1 cellular context compared by ENCODE assay signal in genomic region chr17:38740806-38741205, GRCh38.
TF ChIP-seq lines count a peak whose summit lies in the region.

No MANE protein-coding gene starts in this region.

TF ChIP-seq in IMR-90, 13 proteins besides CTCF, POLR2A, EP300 and RAD21:
- TF ChIP-seq FOS (IDR thresholded peaks at IDR 0.05; ENCODE audit: low read depth, low read length) (no peak), NFE2L2 (IDR thresholded peaks at IDR 0.05; ENCODE audit: low read depth, low read length) (no peak), MAFK (IDR thresholded peaks at IDR 0.05; ENCODE audit: low read depth, low read length) (no peak), SMC3 (IDR thresholded peaks at IDR 0.05; ENCODE audit: low read depth, low read length) (no peak), CHD1 (IDR thresholded peaks at IDR 0.05; ENCODE audit: low read depth, low read length) (no peak), ELK1 (IDR thresholded peaks at IDR 0.05; ENCODE audit: borderline replicate concordance, low read depth, low read length) (no peak)
- TF ChIP-seq, protein P1, sequence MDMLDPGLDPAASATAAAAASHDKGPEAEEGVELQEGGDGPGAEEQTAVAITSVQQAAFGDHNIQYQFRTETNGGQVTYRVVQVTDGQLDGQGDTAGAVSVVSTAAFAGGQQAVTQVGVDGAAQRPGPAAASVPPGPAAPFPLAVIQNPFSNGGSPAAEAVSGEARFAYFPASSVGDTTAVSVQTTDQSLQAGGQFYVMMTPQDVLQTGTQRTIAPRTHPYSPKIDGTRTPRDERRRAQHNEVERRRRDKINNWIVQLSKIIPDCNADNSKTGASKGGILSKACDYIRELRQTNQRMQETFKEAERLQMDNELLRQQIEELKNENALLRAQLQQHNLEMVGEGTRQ (IDR thresholded peaks at IDR 0.05; ENCODE audit: low read depth, low read length), result no peak
